In genomic region chr11:65083834-65084597, GRCh38 we compare ENCODE assay signal across 1 cellular context.
A peak's percentile ranks its signal among the peaks of the same experiment; 100 is the strongest.
TF ChIP-seq lines count a peak whose summit lies in the region.

Gene CDCA5, minus strand, starts transcription at chr11:65084040. Its CDS starts 62 bp downstream, at chr11:65083978.
Gene ZFPL1, plus strand, starts transcription at chr11:65084222. Its CDS starts 477 bp downstream, at chr11:65084699.

TF ChIP-seq in HepG2, 621 proteins besides CTCF, POLR2A, EP300 and RAD21 (continued from another document and continues in another):
- TF ChIP-seq PATZ1 (CRISPR knock-in tag; IDR thresholded peaks at IDR 0.05) (peak; percentile 59), GABPA (IDR thresholded peaks at IDR 0.05; ENCODE audit: low read depth, low read length) (peak; percentile 94), GABPA (CRISPR knock-in tag; IDR thresholded peaks at IDR 0.05; ENCODE audit: low read depth) (peak; percentile 99), IKZF4 (CRISPR knock-in tag; IDR thresholded peaks at IDR 0.05; ENCODE audit: borderline replicate concordance, low read depth, not compliant biosample characterization) (peak; percentile 48), ZBED4 (CRISPR knock-in tag; IDR thresholded peaks at IDR 0.05; ENCODE audit: borderline replicate concordance) (peak; percentile 56), ZFP36L1 (CRISPR knock-in tag; IDR thresholded peaks at IDR 0.05) (peak; percentile 64; the same call in 1 of the 2 replicates), ZNF597 (CRISPR knock-in tag; IDR thresholded peaks at IDR 0.05) (no peak), ZNF615 (CRISPR knock-in tag; IDR thresholded peaks at IDR 0.05; ENCODE audit: borderline replicate concordance) (no peak), PCBP2 (optimal IDR thresholded peaks at IDR 0.05; ENCODE audit: low read depth, low read length, poor library complexity, severe bottlenecking) (no peak), ZNF761 (CRISPR knock-in tag; conservative IDR thresholded peaks at IDR 0.05) (peak; percentile 83; the same call in 1 of the 2 replicates), ZNF44 (CRISPR knock-in tag; IDR thresholded peaks at IDR 0.05) (no peak), NR0B2 (CRISPR knock-in tag; IDR thresholded peaks at IDR 0.05) (0 out of 2 replicates have a peak, but pooled peaks have one; percentile 47), RELA (CRISPR knock-in tag; IDR thresholded peaks at IDR 0.05) (peak; percentile 67; the same call in 1 of the 2 replicates), PCBP1 (IDR thresholded peaks at IDR 0.05; ENCODE audit: borderline replicate concordance, low read depth, low read length) (0 out of 2 replicates have a peak, but pooled peaks have one; percentile 81), ZSCAN9 (CRISPR knock-in tag; IDR thresholded peaks at IDR 0.05; ENCODE audit: borderline replicate concordance) (peak; percentile 56; the same call in 1 of the 2 replicates), ZFP90 (CRISPR knock-in tag; IDR thresholded peaks at IDR 0.05; ENCODE audit: borderline replicate concordance) (peak; percentile 16; the same call in 1 of the 2 replicates), ZNF335 (CRISPR knock-in tag; IDR thresholded peaks at IDR 0.05) (peak; percentile 44; the same call in 1 of the 2 replicates), MIER2 (CRISPR knock-in tag; IDR thresholded peaks at IDR 0.05) (0 out of 2 replicates have a peak, but pooled peaks have one; percentile 53), MXD1 (CRISPR knock-in tag; IDR thresholded peaks at IDR 0.05) (peak; percentile 82), SMC3 (IDR thresholded peaks at IDR 0.05; ENCODE audit: low read length) (no peak), ZNF672 (CRISPR knock-in tag; IDR thresholded peaks at IDR 0.05) (peak; percentile 53; the same call in 1 of the 2 replicates), ZNF253 (CRISPR knock-in tag; IDR thresholded peaks at IDR 0.05; ENCODE audit: borderline replicate concordance) (no peak), GATAD2A (CRISPR knock-in tag; IDR thresholded peaks at IDR 0.05) (peak; percentile 66), PREB (CRISPR knock-in tag; IDR thresholded peaks at IDR 0.05) (no peak), ZNF30 (CRISPR knock-in tag; IDR thresholded peaks at IDR 0.05) (no peak), ZNF530 (CRISPR knock-in tag; IDR thresholded peaks at IDR 0.05; ENCODE audit: low read depth) (no peak), CERS6 (CRISPR knock-in tag; IDR thresholded peaks at IDR 0.05) (no peak), SP5 (CRISPR knock-in tag; IDR thresholded peaks at IDR 0.05; ENCODE audit: borderline replicate concordance, low read depth) (peak; percentile 92), ATF7-NPFF (CRISPR knock-in tag; IDR thresholded peaks at IDR 0.05; ENCODE audit: low read depth) (peak; percentile 97), RARA (CRISPR knock-in tag; IDR thresholded peaks at IDR 0.05) (no peak), ZNF891 (CRISPR knock-in tag; IDR thresholded peaks at IDR 0.05) (peak; percentile 1; the same call in 1 of the 2 replicates), TIGD3 (CRISPR knock-in tag; IDR thresholded peaks at IDR 0.05; ENCODE audit: borderline replicate concordance) (no peak), ZNF17 (CRISPR knock-in tag; IDR thresholded peaks at IDR 0.05) (no peak), YY1 (IDR thresholded peaks at IDR 0.05; ENCODE audit: insufficient read depth, insufficient replicate concordance, low read depth, low read length) (peak; percentile 64), TFDP2 (CRISPR knock-in tag; IDR thresholded peaks at IDR 0.05) (peak; percentile 100), STAT5B (CRISPR knock-in tag; IDR thresholded peaks at IDR 0.05) (peak; percentile 28; the same call in 1 of the 2 replicates), ZNF18 (CRISPR knock-in tag; IDR thresholded peaks at IDR 0.05; ENCODE audit: insufficient replicate concordance) (no peak), PRDM10 (CRISPR knock-in tag; IDR thresholded peaks at IDR 0.05; ENCODE audit: low read depth) (peak; percentile 58; the same call in 1 of the 2 replicates), HOXA3 (CRISPR knock-in tag; IDR thresholded peaks at IDR 0.05) (peak; percentile 98), SMAD1 (CRISPR knock-in tag; IDR thresholded peaks at IDR 0.05; ENCODE audit: borderline replicate concordance, low read depth) (peak; percentile 93; the same call in 1 of the 2 replicates), RCOR2 (CRISPR knock-in tag; IDR thresholded peaks at IDR 0.05) (no peak), MXD4 (CRISPR knock-in tag; IDR thresholded peaks at IDR 0.05) (peak; percentile 86), AGO1 (IDR thresholded peaks at IDR 0.05; ENCODE audit: low read depth, low read length, poor library complexity, severe bottlenecking) (peak; percentile 36), ZMAT3 (CRISPR knock-in tag; conservative IDR thresholded peaks at IDR 0.05) (0 out of 2 replicates have a peak, but pooled peaks have one; percentile 35)
